In genomic region chr4:10727140-10727880, GRCh38 we compare ENCODE assay signal across 21 cellular contexts. TPM values are rescaled to one million over a fixed set of nuclear protein-coding genes. Genes with fewer than 3 reads are reported as not detected.
DNase-seq lines count a peak whose midpoint lies in the region; ATAC-seq, FAIRE-seq and TF ChIP-seq lines count a peak whose summit lies in the region.
"Had no signal": no experiment of that assay in that cellular context is flagged by ENCODE, and none has a peak within 500 bp of the region (broad histone marks: within the 10 kb centered on the region; RNA-seq: fewer than 3 reads in every experiment).

No MANE protein-coding gene starts in this region.

- no peak for TF ChIP-seq CTCF in GM12878 (IDR thresholded peaks at IDR 0.05 in 2 of 3, conservative IDR thresholded peaks at IDR 0.05 in 1 of 3; ENCODE audit: control insufficient read depth in 2 of 3, extremely low read depth in 1 of 3, insufficient read depth in 1 of 3, low read depth in 3 of 3, low read length in 3 of 3)

- POLR2A ChIA-PET in GM12878 (lab: Charles Lee), result interaction anchor here (1.0 to 1.7 kb wide), 6 partner anchors 10 to 43 kb away, joined by 3 to 7 read pairs (median 5); partner anchors contain the start of gene CLNK

- peaks cover 60% of the 10 kb centered on the region for H3K4me1 ChIP-seq in GM12878 (ENCODE audit: control insufficient read depth, insufficient read depth, low read length)
- H3K4me1 ChIP-seq: psoas muscle had no signal

- H3K27ac ChIP-seq in GM12878 (ENCODE audit: control insufficient read depth, insufficient read depth), result peak overlapping the region; percentile 62
- H3K27ac ChIP-seq: psoas muscle, RWPE1 had no signal

- ATAC-seq in HG02678 (IDR thresholded peaks at IDR 0.05; ENCODE audit: unreplicated experiment) (peak; percentile 28), GM12878 (0 out of 3 replicates have a peak, but pooled peaks have one; percentile 2), esophagus mucosa (no peak)
- ATAC-seq: effector memory CD8-positive, alpha-beta T cell; psoas muscle had no signal

- no peaks in the 10 kb centered on the region for H4K20me1 ChIP-seq in GM12878 (ENCODE audit: control insufficient read depth, insufficient read depth)

- RAD21 ChIA-PET in GM12878 (lab: Charles Lee; ENCODE audit: unreplicated experiment), result interaction anchor here (0.6 to 2.4 kb wide), 13 partner anchors 9 to 165 kb away, joined by 3 to 16 read pairs (median 4); partner anchors contain the start of gene CLNK

- peak; percentile 12 for DNase-seq in stimulated activated CD4-positive, alpha-beta T cell treated with anti-CD3 and anti-CD28 coated beads, Interleukin-15, amount 100 ng/mL, for 24 hours
- DNase-seq in stimulated activated CD4-positive, alpha-beta T cell treated with anti-CD3 and anti-CD28 coated beads, Interleukin-12 subunit alpha, Interleukin-12 subunit beta, amount 100 ng/mL, for 4 hours, result no peak
- DNase-seq in GM12878 (ENCODE audit: low read depth, low spot score) (no peak), NCI-H748 treated with DMSO at 0.1 percent for 48 hours (lab: John Stamatoyannopoulos, UW) (no peak), H4 (ENCODE audit: low spot score) (no peak), hippocampal formation (lab: John Stamatoyannopoulos, UW) (no peak)
- DNase-seq: activated CD4-positive, alpha-beta T cell treated with anti-CD3 and anti-CD28 coated beads, Interleukin-2, amount 10 ng/mL, durations not matched to agents 7 days and 5 days; activated naive CD4-positive, alpha-beta T cell treated with Interleukin-2 at 50 U/mL for 16 hours; effector memory CD8-positive, alpha-beta T cell; HFFc6; KG1; NCI-H1930; NCI-H524; psoas muscle; stimulated activated CD4-positive, alpha-beta T cell treated with anti-CD3 and anti-CD28 coated beads, Interleukin-2, amount 100 ng/mL, for 48 hours had no signal

- in situ Hi-C loops in GM12878 (cut with MboI), result no loop called here

- no TSS peak for BruUV-seq in GM12878 (replicated peaks; lab: Mats Ljungman, UMichigan)

- no peak for TF ChIP-seq EP300 in GM12878 (IDR thresholded peaks at IDR 0.05; ENCODE audit: borderline replicate concordance in 1 of 2, control insufficient read depth in 1 of 2, low read depth in 2 of 2, low read length in 2 of 2)

- peaks cover 1% of the 10 kb centered on the region; the same call in 2 of the 3 replicates for H3K9me3 ChIP-seq in GM12878 (replicated peaks; ENCODE audit: control insufficient read depth, insufficient read depth, low read length)
- H3K9me3 ChIP-seq: psoas muscle had no signal

- CTCF ChIA-PET in GM12878 (lab: Yijun Ruan, JAX), result interaction anchor here (0.6 to 1.7 kb wide), 6 partner anchors 19 to 268 kb away, joined by 3 to 7 read pairs (median 4); no protein-coding TSS in a partner anchor

- no peak for TF ChIP-seq POLR2A in GM12878 (IDR thresholded peaks at IDR 0.05; ENCODE audit: low read depth, low read length)

- peak overlapping the region; percentile 48 for H3K9ac ChIP-seq in GM12878 (ENCODE audit: control insufficient read depth, insufficient read depth, low read length)

- TF ChIP-seq RAD21 in GM12878 (IDR thresholded peaks at IDR 0.05; ENCODE audit: insufficient read depth, low read depth, low read length), result no peak

- peak overlapping the region; percentile 56 for H2AFZ ChIP-seq in GM12878 (ENCODE audit: control insufficient read depth, low read depth, low read length)

- H3K4me2 ChIP-seq in GM12878 (ENCODE audit: control insufficient read depth, insufficient read depth), result peak overlapping the region; percentile 44

- no peak overlapping the region for H3K4me3 ChIP-seq in GM12878
- H3K4me3 ChIP-seq: psoas muscle had no signal

- no peaks in the 10 kb centered on the region for H3K79me2 ChIP-seq in GM12878 (ENCODE audit: control insufficient read depth, insufficient read depth, low read length)

- SMC1A ChIA-PET in GM12878 (lab: Charles Lee; ENCODE audit: uncharacterized antibody, unreplicated experiment), result interaction anchor here (0.8 to 2.3 kb wide), 13 partner anchors 12 to 610 kb away, joined by 3 to 10 read pairs (median 4); partner anchors contain the start of genes CLNK and WDR1

- intact Hi-C loops in GM12878 (cut with micrococcal nuclease; ENCODE audit: unreplicated experiment), result no loop called here

- FAIRE-seq in GM12878 (lab: Jason Lieb, UNC), result no peak
- FAIRE-seq: astrocyte had no signal

- no peaks in the 10 kb centered on the region for H3K27me3 ChIP-seq in GM12878 (replicated peaks in 1 of 2; ENCODE audit: control insufficient read depth in 2 of 2, insufficient read depth in 2 of 2, low read length in 1 of 2)

- no peaks in the 10 kb centered on the region for H3K36me3 ChIP-seq in GM12878 (ENCODE audit: control insufficient read depth in 2 of 2, insufficient read depth in 2 of 2, low read length in 1 of 2)

- WGBS in GM12878 (ENCODE audit: insufficient coverage, insufficient replicate concordance, low lambda C conversion rate, missing lambda C conversion rate), result 29% methylated on average over 6 of the region's 6 CpGs

TF ChIP-seq in GM12878, 131 proteins besides CTCF, POLR2A, EP300 and RAD21 (continues in another document):
- no peak for TF ChIP-seq CHD4 (IDR thresholded peaks at IDR 0.05)
- TF ChIP-seq ATF3 (IDR thresholded peaks at IDR 0.05; ENCODE audit: borderline replicate concordance, extremely low read depth, low read depth, low read length), result no peak
- TF ChIP-seq MTA3 (IDR thresholded peaks at IDR 0.05; ENCODE audit: borderline replicate concordance, low read length), result no peak
- TF ChIP-seq YY1 (IDR thresholded peaks at IDR 0.05; ENCODE audit: low read depth, low read length), result 0 out of 2 replicates have a peak, but pooled peaks have one; percentile 7
- TF ChIP-seq ZNF24 (IDR thresholded peaks at IDR 0.05), result no peak
- TF ChIP-seq FOXK2 (IDR thresholded peaks at IDR 0.05), result no peak
- no peak; the same call in 1 of the 2 replicates for TF ChIP-seq FOXM1 (IDR thresholded peaks at IDR 0.05; ENCODE audit: low read depth, low read length)
- TF ChIP-seq JUNB (IDR thresholded peaks at IDR 0.05), result no peak
- 0 out of 2 replicates have a peak, but pooled peaks have one; percentile 15 for TF ChIP-seq CREM (IDR thresholded peaks at IDR 0.05; ENCODE audit: low read depth)
- no peak for TF ChIP-seq BCLAF1 (IDR thresholded peaks at IDR 0.05)
- TF ChIP-seq HDGF (IDR thresholded peaks at IDR 0.05), result no peak
- no peak for TF ChIP-seq STAT1 (conservative IDR thresholded peaks at IDR 0.05)
- peak; percentile 39; the same call in 1 of the 2 replicates for TF ChIP-seq RUNX3 (IDR thresholded peaks at IDR 0.05; ENCODE audit: low read length)
- TF ChIP-seq USF1 (IDR thresholded peaks at IDR 0.05; ENCODE audit: borderline replicate concordance, extremely low read length, insufficient read depth, low read depth, low read length), result no peak
- no peak for TF ChIP-seq CHD1 (IDR thresholded peaks at IDR 0.05; ENCODE audit: low read depth, low read length)
- no peak for TF ChIP-seq POU2F2 (IDR thresholded peaks at IDR 0.05; ENCODE audit: borderline replicate concordance, low read depth, low read length)

RNA-seq across cellular contexts. Expression of gene CLNK, which starts 42.7 kb away (rescaled TPM):
- total RNA-seq in GM12878 (2013; cell fraction: nucleolus; rRNA removed), result 19.6 and 20.8 TPM in 2 replicates
- 2.1 and 2.2 TPM in 2 replicates for total RNA-seq in GM12878 (2014; rRNA removed)
- total RNA-seq in GM12878 (2014; rRNA removed; fragmentation: Illumina TruSeq; extraction: Trizol), result 2.3 and 2.8 TPM in 2 replicates
- total RNA-seq in GM12878 (2021), result 2.5 and 2.8 TPM in 2 replicates
- 0.91 TPM for polyA plus RNA-seq in GM12878 (2011; ENCODE audit: low read depth)
- polyA plus RNA-seq in GM12878 (2011; rRNA removed), result 14.3 and 19.3 TPM in 2 replicates
- polyA plus RNA-seq in GM12878 (2011; cell fraction: cytosol; rRNA removed), result 5.8 and 6.3 TPM in 2 replicates
- polyA plus RNA-seq in GM12878 (2011; cell fraction: nucleus; rRNA removed), result 16.8 and 20.7 TPM in 2 replicates
- 1.4 and 1.9 TPM in 2 replicates for polyA plus RNA-seq in GM12878 (2012)
- 2.9 and 3.1 TPM in 2 replicates for polyA plus RNA-seq in GM12878 (2014; fragmentation: Illumina TruSeq; extraction: Trizol)
- polyA plus RNA-seq in GM12878 (2014; fragmentation: Nextera tagmentation; extraction: Ambion mirVana), result 1 to 10 TPM; 2.1 to 2.6 TPM
- polyA plus RNA-seq in GM12878 (2014; rRNA removed), result 2.8 and 3.2 TPM in 2 replicates
- polyA plus RNA-seq in GM12878 (2016; fragmentation: Nextera tagmentation; extraction: Ambion mirVana), result 1 to 10 TPM; 2.1 to 3.0 TPM
- polyA minus RNA-seq in GM12878 (2011; rRNA and poly(A)+ RNA removed), result 13.6 and 16.8 TPM in 2 replicates
- polyA minus RNA-seq in GM12878 (2011; cell fraction: cytosol; rRNA and poly(A)+ RNA removed), result 1.6 and 4.1 TPM in 2 replicates
- polyA minus RNA-seq in GM12878 (2011; cell fraction: nucleus; rRNA and poly(A)+ RNA removed), result 14.6 and 15.8 TPM in 2 replicates
- 0.08 TPM for total RNA-seq in esophagus mucosa
- not detected in 2 replicates for total RNA-seq in H4 (2014; rRNA removed; shearing (Covaris generic))
- total RNA-seq: activated CD4-positive, alpha-beta T cell treated with anti-CD3 and anti-CD28 coated beads, Interleukin-2, amount 10 ng/mL, durations not matched to agents 7 days and 5 days; astrocyte; HFFc6; HT-29; skeletal muscle tissue had no signal
